Comparison of ENCODE assay signal across 18 cellular contexts in genomic region chr20:33677991-33678431, GRCh38. TPM values are rescaled to one million over a fixed set of nuclear protein-coding genes. Genes with fewer than 3 reads are reported as not detected.
DNase-seq lines count a peak whose midpoint lies in the region; ATAC-seq, FAIRE-seq and TF ChIP-seq lines count a peak whose summit lies in the region.
"Had no signal": no experiment of that assay in that cellular context is flagged by ENCODE, and none has a peak within 500 bp of the region (broad histone marks: within the 10 kb centered on the region; RNA-seq: fewer than 3 reads in every experiment).

No MANE protein-coding gene starts in this region.

- H3K27ac Mint-ChIP-seq in endodermal cell: no peak overlapping the region
- peak overlapping the region in 9 of 10 donors; percentile 11 to 95 (median 75) for H3K27ac Mint-ChIP-seq in naive thymus-derived CD8-positive, alpha-beta T cell

- no peak overlapping the region for H3K9ac ChIP-seq in HepG2 (ENCODE audit: insufficient read depth, low read depth, low read length)
- H3K9ac ChIP-seq in endodermal cell (ENCODE audit: extremely low read depth, low read length, poor library complexity, severe bottlenecking): no peak overlapping the region

- no peak for TF ChIP-seq EP300 in HepG2 (IDR thresholded peaks at IDR 0.05; ENCODE audit: low read depth in 2 of 2, low read length in 2 of 2)
- TF ChIP-seq EP300 in HepG2 (CRISPR knock-in tag; IDR thresholded peaks at IDR 0.05; ENCODE audit: borderline replicate concordance): no peak

- WGBS in HepG2 (ENCODE audit: low lambda C conversion rate): 98% methylated on average over 12 of the region's 12 CpGs
- WGBS in right lobe of liver (ENCODE audit: insufficient coverage, low coverage, low lambda C conversion rate, missing lambda C conversion rate): 94% methylated on average over 5 of the region's 12 CpGs
- 89 to 96% methylated on average over 5 to 12 of the region's 12 CpGs for WGBS in endodermal cell (ENCODE audit: insufficient coverage in 1 of 2, insufficient read length in 1 of 2), 2 experiments

- H3K4me1 ChIP-seq in HepG2 (ENCODE audit: insufficient read depth, low read length) (peaks cover 17% of the 10 kb centered on the region), right lobe of liver (peaks cover 0 to 10% (median 0%) of the 10 kb centered on the region in 4 donors), endodermal cell (ENCODE audit: control insufficient read depth, insufficient read depth, low read length) (peaks cover 6% of the 10 kb centered on the region)

- intact Hi-C loops in HepG2 (cut with micrococcal nuclease; ENCODE audit: unreplicated experiment) (no loop called here), right lobe of liver (cut with DNase I) (loop anchor here in 1 of 2 donors (10.0 kb wide), 1 partner anchor 47 kb away; the partner anchor contains the start of gene PXMP4)

- no peak overlapping the region for H3K4me3 Mint-ChIP-seq in endodermal cell
- H3K4me3 Mint-ChIP-seq in naive thymus-derived CD8-positive, alpha-beta T cell: peak overlapping the region in 2 of 10 donors; percentile 36 to 66

- DNase-seq in HepG2 (ENCODE audit: low spot score) (no peak), right lobe of liver (no peak), endodermal cell (peak; percentile 41), DMS53 (lab: John Stamatoyannopoulos, UW) (no peak)
- no peak for DNase-seq in naive thymus-derived CD8-positive, alpha-beta T cell
- DNase-seq in activated effector memory CD4-positive, alpha-beta T cell treated with anti-CD3 and anti-CD28 coated beads, Interleukin-2, amount 50 U/mL, for 16 hours: no peak
- no peak for DNase-seq in stimulated activated CD4-positive, alpha-beta T cell treated with anti-CD3 and anti-CD28 coated beads, Interleukin-4, amount 100 ng/mL, for 24 hours
- DNase-seq: activated gamma-delta T cell; erythroblast; left colon; NCI-H2107; stimulated activated CD4-positive, alpha-beta T cell treated with anti-CD3 and anti-CD28 coated beads, Interleukin-1b, Interleukin-23, amount 100 ng/mL, for 48 hours; trophoblast cell had no signal

- peaks cover 13% of the 10 kb centered on the region for H3K79me2 ChIP-seq in HepG2 (ENCODE audit: insufficient read depth, low read length)

- peaks cover 9 to 28% of the 10 kb centered on the region in 2 experiments; a peak in 4 of 5 replicates for H3K36me3 ChIP-seq in HepG2 (replicated peaks in 1 of 2; ENCODE audit: control insufficient read depth in 1 of 2, insufficient read depth in 2 of 2, low read length in 2 of 2)
- no peaks in the 10 kb centered on the region for H3K36me3 ChIP-seq in right lobe of liver
- H3K36me3 ChIP-seq in endodermal cell (ENCODE audit: control insufficient read depth, insufficient read depth, low read length): peaks cover 20% of the 10 kb centered on the region

- H3K27me3 Mint-ChIP-seq in endodermal cell (ENCODE audit: insufficient read depth): no peaks in the 10 kb centered on the region
- no peaks in the 10 kb centered on the region for H3K27me3 Mint-ChIP-seq in naive thymus-derived CD8-positive, alpha-beta T cell

- no peak overlapping the region for H3K4me2 ChIP-seq in HepG2 (ENCODE audit: low read depth, low read length)

- peaks cover 20% of the 10 kb centered on the region for H3K4me1 Mint-ChIP-seq in endodermal cell
- peaks cover 12 to 51% (median 38%) of the 10 kb centered on the region in 4 donors for H3K4me1 Mint-ChIP-seq in naive thymus-derived CD8-positive, alpha-beta T cell

- TF ChIP-seq CTCF in HepG2 (CRISPR knock-in tag; IDR thresholded peaks at IDR 0.05) (no peak), right lobe of liver (IDR thresholded peaks at IDR 0.05) (no peak), endodermal cell (conservative IDR thresholded peaks at IDR 0.05) (no peak)

- peaks cover 35% of the 10 kb centered on the region for H3K36me3 Mint-ChIP-seq in endodermal cell (ENCODE audit: low read depth)
- H3K36me3 Mint-ChIP-seq in naive thymus-derived CD8-positive, alpha-beta T cell: no peaks in the 10 kb centered on the region

- H3K9me3 Mint-ChIP-seq in endodermal cell: no peaks in the 10 kb centered on the region
- no peaks in the 10 kb centered on the region for H3K9me3 Mint-ChIP-seq in naive thymus-derived CD8-positive, alpha-beta T cell

- POLR2A ChIA-PET in HepG2 (lab: Yijun Ruan, JAX): interaction anchor here (1.0 kb wide), 1 partner anchor 15 kb away, joined by 3 read pairs; no protein-coding TSS in a partner anchor
- POLR2A ChIA-PET in naive thymus-derived CD8-positive, alpha-beta T cell (lab: Charles Lee): interaction anchor here (0.6 to 5.6 kb wide), 4 partner anchors 10 to 214 kb away, joined by 3 to 21 read pairs (median 12); partner anchors contain the start of genes ACTL10 and C20orf144

- CTCF ChIA-PET in HepG2 (lab: Yijun Ruan, JAX; ENCODE audit: low intra/inter-chr PET ratio, low total read pairs): no interaction called here

- TF ChIP-seq RAD21 in HepG2 (CRISPR knock-in tag; IDR thresholded peaks at IDR 0.05): no peak

- H3K27ac ChIP-seq in HepG2 (ENCODE audit: extremely low read length, insufficient read depth, low read length) (no peak overlapping the region), right lobe of liver (no peak overlapping the region), endodermal cell (ENCODE audit: low read depth, low read length) (no peak overlapping the region)

- H4K20me1 ChIP-seq in HepG2 (ENCODE audit: insufficient read depth, low read length): no peaks in the 10 kb centered on the region

- in situ Hi-C loops in HepG2 (cut with HindIII; ENCODE audit: extremely low pct_ligation_motif_present, low pct_unique_long_range_greater_than_20kb): no loop called here

- H3K4me3 ChIP-seq in HepG2 (replicated peaks in 1 of 3; ENCODE audit: insufficient read depth in 1 of 3, low read depth in 2 of 3, low read length in 3 of 3) (no peak overlapping the region), right lobe of liver (no peak overlapping the region), endodermal cell (ENCODE audit: low read length) (no peak overlapping the region)

- ATAC-seq in HepG2 (no peak), right lobe of liver (no peak), HG03520 (IDR thresholded peaks at IDR 0.05; ENCODE audit: unreplicated experiment) (no peak)
- no peak for ATAC-seq in naive thymus-derived CD8-positive, alpha-beta T cell
- ATAC-seq: left colon had no signal

- TF ChIP-seq POLR2A in HepG2 (IDR thresholded peaks at IDR 0.05; ENCODE audit: insufficient read depth in 1 of 2, low read depth in 2 of 2, low read length in 2 of 2) (0 out of 4 replicates have a peak, but pooled peaks of 1 of the 2 experiments have one; percentile 9), right lobe of liver (IDR thresholded peaks at IDR 0.05) (no peak)

- BruUV-seq in HepG2 (replicated peaks; lab: Mats Ljungman, UMichigan): no TSS peak

- H2AFZ ChIP-seq in HepG2 (ENCODE audit: low read length): no peak overlapping the region

- H3K27me3 ChIP-seq in HepG2 (ENCODE audit: control insufficient read depth in 1 of 2, insufficient read depth in 2 of 2, low read length in 2 of 2): peaks cover 0 to 3% of the 10 kb centered on the region in 2 experiments; a peak in 1 of 5 replicates
- no peaks in the 10 kb centered on the region for H3K27me3 ChIP-seq in right lobe of liver
- no peaks in the 10 kb centered on the region for H3K27me3 ChIP-seq in endodermal cell (ENCODE audit: control insufficient read depth, insufficient read depth, low read length, poor library complexity, severe bottlenecking)

- no peak for FAIRE-seq in HepG2 (lab: Jason Lieb, UNC)
- FAIRE-seq: GM18507 had no signal

- H3K9me3 ChIP-seq in HepG2 (ENCODE audit: low read length) (no peaks in the 10 kb centered on the region), right lobe of liver (no peaks in the 10 kb centered on the region), endodermal cell (ENCODE audit: control insufficient read depth, low read length) (no peaks in the 10 kb centered on the region)

RNA-seq across cellular contexts. Expression of gene NECAB3, which starts 3.8 kb away (rescaled TPM):
- 26.4 and 61.5 TPM in 2 replicates for total RNA-seq in HepG2 (2016; rRNA removed; fragmentation: Illumina TruSeq; extraction: Trizol)
- total RNA-seq in HepG2 (2016; cell fraction: cytosol; rRNA removed; fragmentation: Illumina TruSeq; extraction: Trizol; ENCODE audit: low read depth): 43.9 and 46.0 TPM in 2 replicates
- 23.2 and 62.1 TPM in 2 replicates for total RNA-seq in HepG2 (2016; cell fraction: insoluble cytoplasmic fraction; rRNA removed; fragmentation: Illumina TruSeq; extraction: Trizol)
- total RNA-seq in HepG2 (2016; cell fraction: membrane; rRNA removed; fragmentation: Illumina TruSeq; extraction: Trizol): 62.7 and 67.8 TPM in 2 replicates
- total RNA-seq in HepG2 (2016; cell fraction: nucleus; rRNA removed; fragmentation: Illumina TruSeq; extraction: Trizol): 71.4 and 86.1 TPM in 2 replicates
- polyA plus RNA-seq in HepG2 (2011; rRNA removed): 65.5 and 81.8 TPM in 2 replicates
- 30.3 and 70.4 TPM in 2 replicates for polyA plus RNA-seq in HepG2 (2011; cell fraction: cytosol; rRNA removed)
- 585 and 688 TPM in 2 replicates for polyA plus RNA-seq in HepG2 (2011; cell fraction: nucleus; rRNA removed)
- 32.0 and 41.2 TPM in 2 replicates for polyA plus RNA-seq in HepG2 (2012)
- 18.6 and 21.1 TPM in 2 replicates for polyA plus RNA-seq in HepG2 (2016; cell fraction: cytosol; fragmentation: Illumina TruSeq; extraction: Trizol; ENCODE audit: low read depth)
- 21.8 and 29.6 TPM in 2 replicates for polyA plus RNA-seq in HepG2 (2016; cell fraction: insoluble cytoplasmic fraction; fragmentation: Illumina TruSeq; extraction: Trizol; ENCODE audit: low read depth)
- 29.2 TPM in 2 replicates for polyA plus RNA-seq in HepG2 (2016; cell fraction: membrane; fragmentation: Illumina TruSeq; extraction: Trizol; ENCODE audit: low read depth)
- polyA plus RNA-seq in HepG2 (2016; cell fraction: nucleus; fragmentation: Illumina TruSeq; extraction: Trizol; ENCODE audit: insufficient read depth, low read depth): 161 and 163 TPM in 2 replicates
- polyA minus RNA-seq in HepG2 (2011; rRNA and poly(A)+ RNA removed; ENCODE audit: low replicate concordance): 148 and 154 TPM in 2 replicates
- 27.1 and 33.2 TPM in 2 replicates for polyA minus RNA-seq in HepG2 (2011; cell fraction: cytosol; rRNA and poly(A)+ RNA removed)
- polyA minus RNA-seq in HepG2 (2011; cell fraction: nucleus; rRNA and poly(A)+ RNA removed): 103 and 112 TPM in 2 replicates
- 10 to 100 TPM; 13.2 to 21.9 (median 19.2) TPM for total RNA-seq in right lobe of liver
- 10 to 100 TPM; 77.2 to 92.3 TPM for total RNA-seq in endodermal cell
- polyA plus RNA-seq in endodermal cell (2013, experiment 1 of 2): 29.9 TPM
- polyA plus RNA-seq in endodermal cell (2013, experiment 2 of 2): 27.4 TPM
- 10 to 100 TPM; 10.8 to 12.8 TPM for total RNA-seq in naive thymus-derived CD8-positive, alpha-beta T cell
- 1 to 10 TPM; 1.1 to 1.8 (median 1.4) TPM for polyA plus RNA-seq in naive thymus-derived CD8-positive, alpha-beta T cell

RNA-seq across cellular contexts. Expression of gene E2F1, which starts 8.2 kb away (rescaled TPM):
- total RNA-seq in HepG2 (2016; rRNA removed; fragmentation: Illumina TruSeq; extraction: Trizol) (25.3 and 39.4 TPM in 2 replicates), right lobe of liver (1 to 10 TPM in 2 of 6 experiments, under 1 TPM in 4; 0.24 to 8.8 (median 0.77) TPM), endodermal cell (10 to 100 TPM; 26.9 to 33.7 TPM)
- total RNA-seq in HepG2 (2016; cell fraction: cytosol; rRNA removed; fragmentation: Illumina TruSeq; extraction: Trizol; ENCODE audit: low read depth): 23.5 and 26.5 TPM in 2 replicates
- 22.9 and 41.6 TPM in 2 replicates for total RNA-seq in HepG2 (2016; cell fraction: insoluble cytoplasmic fraction; rRNA removed; fragmentation: Illumina TruSeq; extraction: Trizol)
- total RNA-seq in HepG2 (2016; cell fraction: membrane; rRNA removed; fragmentation: Illumina TruSeq; extraction: Trizol): 49.7 and 51.9 TPM in 2 replicates
- total RNA-seq in HepG2 (2016; cell fraction: nucleus; rRNA removed; fragmentation: Illumina TruSeq; extraction: Trizol): 29.5 and 34.7 TPM in 2 replicates
- polyA plus RNA-seq in HepG2 (2011; rRNA removed): 22.5 and 25.5 TPM in 2 replicates
- 14.5 and 25.4 TPM in 2 replicates for polyA plus RNA-seq in HepG2 (2011; cell fraction: cytosol; rRNA removed)
- polyA plus RNA-seq in HepG2 (2011; cell fraction: nucleus; rRNA removed): 50.7 and 66.4 TPM in 2 replicates
- 14.4 and 23.5 TPM in 2 replicates for polyA plus RNA-seq in HepG2 (2012)
- 39.6 and 41.6 TPM in 2 replicates for polyA plus RNA-seq in HepG2 (2016; cell fraction: cytosol; fragmentation: Illumina TruSeq; extraction: Trizol; ENCODE audit: low read depth)
- polyA plus RNA-seq in HepG2 (2016; cell fraction: insoluble cytoplasmic fraction; fragmentation: Illumina TruSeq; extraction: Trizol; ENCODE audit: low read depth): 32.3 and 37.3 TPM in 2 replicates
- 56.5 and 59.4 TPM in 2 replicates for polyA plus RNA-seq in HepG2 (2016; cell fraction: membrane; fragmentation: Illumina TruSeq; extraction: Trizol; ENCODE audit: low read depth)
- 97.6 and 106 TPM in 2 replicates for polyA plus RNA-seq in HepG2 (2016; cell fraction: nucleus; fragmentation: Illumina TruSeq; extraction: Trizol; ENCODE audit: insufficient read depth, low read depth)
- polyA minus RNA-seq in HepG2 (2011; rRNA and poly(A)+ RNA removed; ENCODE audit: low replicate concordance): 35.0 and 64.5 TPM in 2 replicates
- polyA minus RNA-seq in HepG2 (2011; cell fraction: cytosol; rRNA and poly(A)+ RNA removed): 7.4 and 10.7 TPM in 2 replicates
- polyA minus RNA-seq in HepG2 (2011; cell fraction: nucleus; rRNA and poly(A)+ RNA removed): 8.0 and 10.6 TPM in 2 replicates
- polyA plus RNA-seq in endodermal cell (2013, experiment 1 of 2): 35.1 TPM
- polyA plus RNA-seq in endodermal cell (2013, experiment 2 of 2): 28.9 TPM
- total RNA-seq in naive thymus-derived CD8-positive, alpha-beta T cell: 1 to 10 TPM; 1.3 to 1.4 TPM
- under 1 TPM; 0.19 to 0.49 (median 0.34) TPM for polyA plus RNA-seq in naive thymus-derived CD8-positive, alpha-beta T cell

RNA-seq across cellular contexts. Expression of gene ACTL10, which starts 11.3 kb away (rescaled TPM):
- not detected in 2 replicates for total RNA-seq in HepG2 (2016; rRNA removed; fragmentation: Illumina TruSeq; extraction: Trizol)
- total RNA-seq in HepG2 (2016; cell fraction: cytosol; rRNA removed; fragmentation: Illumina TruSeq; extraction: Trizol; ENCODE audit: low read depth): not detected in 2 replicates
- total RNA-seq in HepG2 (2016; cell fraction: insoluble cytoplasmic fraction; rRNA removed; fragmentation: Illumina TruSeq; extraction: Trizol): not detected in 2 replicates
- total RNA-seq in HepG2 (2016; cell fraction: membrane; rRNA removed; fragmentation: Illumina TruSeq; extraction: Trizol): not detected in 2 replicates
- total RNA-seq in HepG2 (2016; cell fraction: nucleus; rRNA removed; fragmentation: Illumina TruSeq; extraction: Trizol): not detected in 2 replicates
- not detected in 2 replicates for polyA plus RNA-seq in HepG2 (2011; rRNA removed)
- polyA plus RNA-seq in HepG2 (2011; cell fraction: cytosol; rRNA removed): not detected in 2 replicates
- polyA plus RNA-seq in HepG2 (2011; cell fraction: nucleus; rRNA removed): not detected in 2 replicates
- polyA plus RNA-seq in HepG2 (2012): 0.11 and 0.12 TPM in 2 replicates
- not detected in 2 replicates for polyA plus RNA-seq in HepG2 (2016; cell fraction: cytosol; fragmentation: Illumina TruSeq; extraction: Trizol; ENCODE audit: low read depth)
- polyA plus RNA-seq in HepG2 (2016; cell fraction: insoluble cytoplasmic fraction; fragmentation: Illumina TruSeq; extraction: Trizol; ENCODE audit: low read depth): not detected in 2 replicates
- polyA plus RNA-seq in HepG2 (2016; cell fraction: membrane; fragmentation: Illumina TruSeq; extraction: Trizol; ENCODE audit: low read depth): not detected in 2 replicates
- not detected in 2 replicates for polyA plus RNA-seq in HepG2 (2016; cell fraction: nucleus; fragmentation: Illumina TruSeq; extraction: Trizol; ENCODE audit: insufficient read depth, low read depth)
- 0.12 and 3.5 TPM in 2 replicates for polyA minus RNA-seq in HepG2 (2011; rRNA and poly(A)+ RNA removed; ENCODE audit: low replicate concordance)
- polyA minus RNA-seq in HepG2 (2011; cell fraction: cytosol; rRNA and poly(A)+ RNA removed): not detected in 2 replicates
- polyA minus RNA-seq in HepG2 (2011; cell fraction: nucleus; rRNA and poly(A)+ RNA removed): not detected in 2 replicates
- 1 to 10 TPM in 1 of 6 experiments, under 1 TPM in 4, not detected in 1; 0.20 to 1.1 (median 0.56) TPM for total RNA-seq in right lobe of liver
- total RNA-seq in endodermal cell: under 1 TPM in 1 of 2 donors, not detected in 1; 0.42 TPM
- polyA plus RNA-seq in endodermal cell (2013, experiment 1 of 2): 0.28 TPM
- polyA plus RNA-seq in endodermal cell (2013, experiment 2 of 2): 0.17 TPM
- total RNA-seq in naive thymus-derived CD8-positive, alpha-beta T cell: 1 to 10 TPM; 3.7 to 4.5 TPM
- 1 to 10 TPM; 1.8 to 3.2 (median 1.9) TPM for polyA plus RNA-seq in naive thymus-derived CD8-positive, alpha-beta T cell
- total RNA-seq: myocyte, RPMI7951 had no signal

RNA-seq across cellular contexts. Expression of gene C20orf144, which starts 15.9 kb away (rescaled TPM):
- total RNA-seq in HepG2 (2016; rRNA removed; fragmentation: Illumina TruSeq; extraction: Trizol): 0.09 and 0.14 TPM in 2 replicates
- 0.30 and 0.35 TPM in 2 replicates for total RNA-seq in HepG2 (2016; cell fraction: cytosol; rRNA removed; fragmentation: Illumina TruSeq; extraction: Trizol; ENCODE audit: low read depth)
- total RNA-seq in HepG2 (2016; cell fraction: insoluble cytoplasmic fraction; rRNA removed; fragmentation: Illumina TruSeq; extraction: Trizol): 0.11 TPM in 1 of 2 replicates, not detected in the other
- 0.37 and 0.38 TPM in 2 replicates for total RNA-seq in HepG2 (2016; cell fraction: membrane; rRNA removed; fragmentation: Illumina TruSeq; extraction: Trizol)
- 0.31 and 0.37 TPM in 2 replicates for total RNA-seq in HepG2 (2016; cell fraction: nucleus; rRNA removed; fragmentation: Illumina TruSeq; extraction: Trizol)
- polyA plus RNA-seq in HepG2 (2011; rRNA removed): 0.16 TPM in 2 replicates
- 0.17 and 0.29 TPM in 2 replicates for polyA plus RNA-seq in HepG2 (2011; cell fraction: cytosol; rRNA removed)
- 0.18 and 0.24 TPM in 2 replicates for polyA plus RNA-seq in HepG2 (2011; cell fraction: nucleus; rRNA removed)
- polyA plus RNA-seq in HepG2 (2012): 0.21 and 0.32 TPM in 2 replicates
- polyA plus RNA-seq in HepG2 (2016; cell fraction: cytosol; fragmentation: Illumina TruSeq; extraction: Trizol; ENCODE audit: low read depth): 0.12 and 0.15 TPM in 2 replicates
- 0.20 and 0.21 TPM in 2 replicates for polyA plus RNA-seq in HepG2 (2016; cell fraction: insoluble cytoplasmic fraction; fragmentation: Illumina TruSeq; extraction: Trizol; ENCODE audit: low read depth)
- polyA plus RNA-seq in HepG2 (2016; cell fraction: membrane; fragmentation: Illumina TruSeq; extraction: Trizol; ENCODE audit: low read depth): 0.27 and 0.39 TPM in 2 replicates
- polyA plus RNA-seq in HepG2 (2016; cell fraction: nucleus; fragmentation: Illumina TruSeq; extraction: Trizol; ENCODE audit: insufficient read depth, low read depth): not detected in 2 replicates
- polyA minus RNA-seq in HepG2 (2011; rRNA and poly(A)+ RNA removed; ENCODE audit: low replicate concordance): 0.58 TPM in 1 of 2 replicates, not detected in the other
- not detected in 2 replicates for polyA minus RNA-seq in HepG2 (2011; cell fraction: cytosol; rRNA and poly(A)+ RNA removed)
- polyA minus RNA-seq in HepG2 (2011; cell fraction: nucleus; rRNA and poly(A)+ RNA removed): 0.26 TPM in 1 of 2 replicates, not detected in the other
- under 1 TPM in 1 of 6 experiments, not detected in 5; 0.18 TPM for total RNA-seq in right lobe of liver
- under 1 TPM in 1 of 2 donors, not detected in 1; 0.44 TPM for total RNA-seq in endodermal cell
- 0.18 TPM for polyA plus RNA-seq in endodermal cell (2013, experiment 1 of 2)
- polyA plus RNA-seq in endodermal cell (2013, experiment 2 of 2): 0.17 TPM
- under 1 TPM; 0.38 to 0.47 TPM for total RNA-seq in naive thymus-derived CD8-positive, alpha-beta T cell
- polyA plus RNA-seq in naive thymus-derived CD8-positive, alpha-beta T cell: not detected
- total RNA-seq: left colon, renal cortical epithelial cell had no signal

RNA-seq across cellular contexts. Expression of gene PXMP4, which starts 42.1 kb away (rescaled TPM):
- total RNA-seq in HepG2 (2016; rRNA removed; fragmentation: Illumina TruSeq; extraction: Trizol) (not detected in 2 replicates), right lobe of liver (10 to 100 TPM in 4 of 6 experiments, 1 to 10 TPM in 2; 5.5 to 17.8 (median 12.9) TPM), endodermal cell (1 to 10 TPM; 1.5 to 3.8 TPM)
- not detected in 2 replicates for total RNA-seq in HepG2 (2016; cell fraction: cytosol; rRNA removed; fragmentation: Illumina TruSeq; extraction: Trizol; ENCODE audit: low read depth)
- total RNA-seq in HepG2 (2016; cell fraction: insoluble cytoplasmic fraction; rRNA removed; fragmentation: Illumina TruSeq; extraction: Trizol): not detected in 2 replicates
- total RNA-seq in HepG2 (2016; cell fraction: membrane; rRNA removed; fragmentation: Illumina TruSeq; extraction: Trizol): not detected in 2 replicates
- total RNA-seq in HepG2 (2016; cell fraction: nucleus; rRNA removed; fragmentation: Illumina TruSeq; extraction: Trizol): not detected in 2 replicates
- polyA plus RNA-seq in HepG2 (2011; rRNA removed): not detected in 2 replicates
- polyA plus RNA-seq in HepG2 (2011; cell fraction: cytosol; rRNA removed): 0.01 TPM in 1 of 2 replicates, not detected in the other
- polyA plus RNA-seq in HepG2 (2011; cell fraction: nucleus; rRNA removed): not detected in 2 replicates
- 0.07 TPM in 1 of 2 replicates, not detected in the other for polyA plus RNA-seq in HepG2 (2012)
- polyA plus RNA-seq in HepG2 (2016; cell fraction: cytosol; fragmentation: Illumina TruSeq; extraction: Trizol; ENCODE audit: low read depth): not detected in 2 replicates
- not detected in 2 replicates for polyA plus RNA-seq in HepG2 (2016; cell fraction: insoluble cytoplasmic fraction; fragmentation: Illumina TruSeq; extraction: Trizol; ENCODE audit: low read depth)
- polyA plus RNA-seq in HepG2 (2016; cell fraction: membrane; fragmentation: Illumina TruSeq; extraction: Trizol; ENCODE audit: low read depth): not detected in 2 replicates
- not detected in 2 replicates for polyA plus RNA-seq in HepG2 (2016; cell fraction: nucleus; fragmentation: Illumina TruSeq; extraction: Trizol; ENCODE audit: insufficient read depth, low read depth)
- polyA minus RNA-seq in HepG2 (2011; rRNA and poly(A)+ RNA removed; ENCODE audit: low replicate concordance): 0.20 and 11.4 TPM in 2 replicates
- polyA minus RNA-seq in HepG2 (2011; cell fraction: cytosol; rRNA and poly(A)+ RNA removed): not detected in 2 replicates
- not detected in 2 replicates for polyA minus RNA-seq in HepG2 (2011; cell fraction: nucleus; rRNA and poly(A)+ RNA removed)
- 1.6 TPM for polyA plus RNA-seq in endodermal cell (2013, experiment 1 of 2)
- 1.8 TPM for polyA plus RNA-seq in endodermal cell (2013, experiment 2 of 2)
- 10 to 100 TPM; 10.7 to 12.1 TPM for total RNA-seq in naive thymus-derived CD8-positive, alpha-beta T cell
- 10 to 100 TPM in 2 of 3 donors, 1 to 10 TPM in 1; 8.9 to 16.1 (median 16.0) TPM for polyA plus RNA-seq in naive thymus-derived CD8-positive, alpha-beta T cell
